9 cellular contexts compared by ENCODE assay signal in genomic region chr5:77133061-77133758, GRCh38. TPM values are rescaled to one million over a fixed set of nuclear protein-coding genes. Genes with fewer than 3 reads are reported as not detected.
DNase-seq lines count a peak whose midpoint lies in the region; ATAC-seq, FAIRE-seq and TF ChIP-seq lines count a peak whose summit lies in the region.
"Had no signal": no experiment of that assay in that cellular context is flagged by ENCODE, and none has a peak within 500 bp of the region (broad histone marks: within the 10 kb centered on the region; RNA-seq: fewer than 3 reads in every experiment).

No MANE protein-coding gene starts in this region.

- no peak overlapping the region for H3K4me3 Mint-ChIP-seq in activated CD4-positive, alpha-beta T cell treated with anti-CD3 and anti-CD28 coated beads for 36 hours
- H3K4me3 Mint-ChIP-seq in effector memory CD8-positive, alpha-beta T cell = no peak overlapping the region
- H3K4me3 Mint-ChIP-seq: stimulated activated naive B cell treated with anti-CD40 and anti-IgM and Interleukin-4, amounts not matched to agents 10 μg/mL and 1 μg/mL and 100 μg/mL, for 72 hours had no signal

- H3K4me1 Mint-ChIP-seq in activated CD4-positive, alpha-beta T cell treated with anti-CD3 and anti-CD28 coated beads for 36 hours = no peaks in the 10 kb centered on the region
- no peaks in the 10 kb centered on the region for H3K4me1 Mint-ChIP-seq in effector memory CD8-positive, alpha-beta T cell (ENCODE audit: low read depth in 2 of 2)

- no peak for TF ChIP-seq CTCF in fibroblast of pulmonary artery (IDR thresholded peaks at IDR 0.05; ENCODE audit: low read length, missing control alignments)

- H3K4me3 ChIP-seq in fibroblast of pulmonary artery (replicated peaks; ENCODE audit: low read depth, low read length) = no peak overlapping the region

- intact Hi-C loops in posterior vena cava (cut with DNase I) = loop anchor here in 1 of 2 donors (10.0 kb wide), 1 partner anchor 362 kb away; the partner anchor contains the start of gene WDR41
- intact Hi-C loops in activated CD4-positive, alpha-beta T cell treated with anti-CD3 and anti-CD28 coated beads for 36 hours (cut with DNase I, micrococcal nuclease) = no loop called here

- no peaks in the 10 kb centered on the region for H3K9me3 Mint-ChIP-seq in activated CD4-positive, alpha-beta T cell treated with anti-CD3 and anti-CD28 coated beads for 36 hours (ENCODE audit: low read depth)
- H3K9me3 Mint-ChIP-seq in effector memory CD8-positive, alpha-beta T cell = no peaks in the 10 kb centered on the region

- peak; percentile 79 for FAIRE-seq in RCC 7860 (lab: Jason Lieb, UNC)

- POLR2A ChIA-PET in activated CD4-positive, alpha-beta T cell treated with anti-CD3 and anti-CD28 coated beads for 36 hours (lab: Charles Lee) = no interaction called here

- CTCF ChIA-PET in activated CD4-positive, alpha-beta T cell treated with anti-CD3 and anti-CD28 coated beads for 36 hours (lab: Charles Lee) = interaction anchor here (0.6 to 5.1 kb wide), 2 partner anchors 11 to 389 kb away, joined by 3 to 26 read pairs; no protein-coding TSS in a partner anchor

- no peaks in the 10 kb centered on the region for H3K27me3 Mint-ChIP-seq in activated CD4-positive, alpha-beta T cell treated with anti-CD3 and anti-CD28 coated beads for 36 hours
- peaks cover 30 to 42% of the 10 kb centered on the region in 2 donors for H3K27me3 Mint-ChIP-seq in effector memory CD8-positive, alpha-beta T cell
- H3K27me3 Mint-ChIP-seq: stimulated activated naive B cell treated with anti-CD40 and anti-IgM and Interleukin-4, amounts not matched to agents 10 μg/mL and 1 μg/mL and 100 μg/mL, for 72 hours had no signal

- peak; percentile 61 for DNase-seq in DMS79 treated with DMSO at 0.1 percent for 48 hours (lab: John Stamatoyannopoulos, UW)
- DNase-seq in RCC 7860 (ENCODE audit: low spot score) = peak; percentile 64
- peak; percentile 97 for DNase-seq in fibroblast of pulmonary artery (ENCODE audit: low read depth)
- peak; percentile 90 for DNase-seq in posterior vena cava (ENCODE audit: low spot score)
- no peak for DNase-seq in DMS114 treated with DMSO at 0.1 percent for 48 hours (lab: John Stamatoyannopoulos, UW; ENCODE audit: unreplicated experiment)
- no peak for DNase-seq in activated CD4-positive, alpha-beta T cell treated with anti-CD3 and anti-CD28 coated beads for 36 hours
- DNase-seq in effector memory CD8-positive, alpha-beta T cell = no peak
- DNase-seq: stimulated activated naive B cell treated with anti-CD40 and anti-IgM and Interleukin-4, amounts not matched to agents 10 μg/mL and 1 μg/mL and 100 μg/mL, for 72 hours had no signal

- no peaks in the 10 kb centered on the region for H3K36me3 Mint-ChIP-seq in activated CD4-positive, alpha-beta T cell treated with anti-CD3 and anti-CD28 coated beads for 36 hours (ENCODE audit: low read depth)
- H3K36me3 Mint-ChIP-seq in effector memory CD8-positive, alpha-beta T cell (ENCODE audit: insufficient read depth) = no peaks in the 10 kb centered on the region
- H3K36me3 Mint-ChIP-seq: stimulated activated naive B cell treated with anti-CD40 and anti-IgM and Interleukin-4, amounts not matched to agents 10 μg/mL and 1 μg/mL and 100 μg/mL, for 72 hours had no signal

- H3K27ac Mint-ChIP-seq in activated CD4-positive, alpha-beta T cell treated with anti-CD3 and anti-CD28 coated beads for 36 hours = no peak overlapping the region
- no peak overlapping the region for H3K27ac Mint-ChIP-seq in effector memory CD8-positive, alpha-beta T cell
- H3K27ac Mint-ChIP-seq: stimulated activated naive B cell treated with anti-CD40 and anti-IgM and Interleukin-4, amounts not matched to agents 10 μg/mL and 1 μg/mL and 100 μg/mL, for 72 hours had no signal

- ATAC-seq in activated CD4-positive, alpha-beta T cell treated with anti-CD3 and anti-CD28 coated beads for 36 hours = no peak
- ATAC-seq in GM18909 (IDR thresholded peaks at IDR 0.05; ENCODE audit: poor library complexity, unreplicated experiment) = no peak
- ATAC-seq in effector memory CD8-positive, alpha-beta T cell (replicated peaks) = no peak
- ATAC-seq: stimulated activated naive B cell treated with anti-CD40 and anti-IgM and Interleukin-4, amounts not matched to agents 10 μg/mL and 1 μg/mL and 100 μg/mL, for 72 hours had no signal

RNA-seq across cellular contexts. Expression of gene ZBED3, which starts 46.1 kb away (rescaled TPM):
- total RNA-seq in posterior vena cava = 1 to 10 TPM; 7.8 to 9.7 TPM
- total RNA-seq in activated CD4-positive, alpha-beta T cell treated with anti-CD3 and anti-CD28 coated beads for 36 hours = 1 to 10 TPM; 2.2 to 2.9 TPM

Comparison
In these comparisons a context has a peak if more than half of its experiments do, and no peak if none do; other contexts are left out.
1. DNase-seq: peak in DMS79 treated with DMSO at 0.1 percent for 48 hours (single experiment), RCC 7860 (single experiment), fibroblast of pulmonary artery (single experiment) and posterior vena cava (single experiment); none in DMS114 treated with DMSO at 0.1 percent for 48 hours (single experiment), activated CD4-positive, alpha-beta T cell treated with anti-CD3 and anti-CD28 coated beads for 36 hours (single experiment) and effector memory CD8-positive, alpha-beta T cell (0 of 3).